In the genomic region with DNA sequence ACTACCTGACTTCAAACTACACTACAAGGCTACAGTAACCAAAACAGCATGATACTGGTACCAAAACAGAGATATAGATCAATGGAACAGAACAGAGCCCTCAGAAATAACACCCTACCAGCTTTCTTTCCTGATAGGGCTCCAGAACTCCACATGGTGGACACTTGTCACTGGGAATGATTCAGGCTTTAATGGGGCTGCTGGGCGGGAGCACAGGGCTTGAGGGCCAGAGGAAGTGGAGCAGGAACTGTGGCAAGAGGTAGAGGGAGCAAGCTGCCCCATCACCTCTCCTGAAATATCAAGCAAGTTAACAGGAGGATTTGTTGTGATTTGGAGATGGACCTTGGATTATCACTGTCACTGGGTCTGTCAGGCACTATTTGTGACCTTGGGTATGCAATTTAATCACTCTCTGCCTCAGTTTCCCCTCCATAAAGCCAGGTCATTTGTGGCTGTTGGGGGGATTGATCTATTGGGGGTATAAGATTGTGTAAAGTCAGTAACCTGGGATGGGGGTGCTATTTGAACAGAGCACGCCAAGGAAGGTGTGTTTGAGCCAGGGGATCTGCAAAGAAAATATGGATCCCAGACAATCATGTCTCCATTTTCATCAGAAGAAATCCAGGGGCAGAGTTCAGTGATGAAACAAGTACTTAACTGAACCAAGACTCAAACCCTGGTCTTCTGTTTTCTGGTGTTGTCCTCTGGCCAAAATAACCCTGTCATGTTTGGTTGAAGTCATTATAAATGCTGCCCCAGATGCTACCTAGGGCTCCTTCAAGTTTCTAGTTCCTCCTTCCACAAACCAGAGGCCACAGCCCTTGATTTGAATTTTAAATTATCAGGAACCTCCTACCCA, we compare ENCODE assay signal across 9 cellular contexts. TPM values are rescaled to one million over a fixed set of nuclear protein-coding genes. Genes with fewer than 3 reads are reported as not detected.
DNase-seq lines count a peak whose midpoint lies in the region; ATAC-seq lines count a peak whose summit lies in the region.
"Had no signal": no experiment of that assay in that cellular context is flagged by ENCODE, and none has a peak within 500 bp of the region (broad histone marks: within the 10 kb centered on the region; RNA-seq: fewer than 3 reads in every experiment).

No MANE protein-coding gene starts in this region.

- peaks cover 3 to 8% of the 10 kb centered on the region in 2 donors for H3K27me3 Mint-ChIP-seq in T-cell

- no peaks in the 10 kb centered on the region for H3K9me3 ChIP-seq in skeletal muscle satellite cell (replicated peaks; ENCODE audit: low read length)

- no peak overlapping the region for H3K4me3 Mint-ChIP-seq in T-cell

- peaks cover 0 to 4% (median 0%) of the 10 kb centered on the region in 3 donors for H3K9me3 Mint-ChIP-seq in T-cell

- no peaks in the 10 kb centered on the region for H3K36me3 Mint-ChIP-seq in T-cell

- no peaks in the 10 kb centered on the region for H3K27me3 ChIP-seq in skeletal muscle satellite cell (ENCODE audit: control insufficient read depth, insufficient read depth, low read length)

- DNase-seq in T-cell (no peak), GF-D8 (lab: John Stamatoyannopoulos, UW) (no peak), germinal center (ENCODE audit: low spot score) (no peak), SIG-M5 treated with dmso at 0.1 percent for 504 hours (lab: John Stamatoyannopoulos, UW; ENCODE audit: unreplicated experiment) (no peak)
- DNase-seq in stimulated activated CD4-positive, alpha-beta T cell treated with anti-CD3 and anti-CD28 coated beads, Interleukin-4, amount 100 ng/mL, for 4 hours, result no peak
- DNase-seq: activated naive CD4-positive, alpha-beta T cell had no signal

- peaks cover 15% of the 10 kb centered on the region for H3K4me1 ChIP-seq in skeletal muscle satellite cell (ENCODE audit: control insufficient read depth, insufficient read depth, low read length)

- no peak overlapping the region for H3K4me3 ChIP-seq in skeletal muscle satellite cell (ENCODE audit: low read length)

- peak overlapping the region; percentile 7 to 71 for H3K27ac Mint-ChIP-seq in T-cell

- CTCF ChIA-PET in T-cell (lab: Charles Lee), result interaction anchor here in 1 of 2 donors (1.2 kb wide), 1 partner anchor 96 kb away, joined by 3 read pairs; no protein-coding TSS in a partner anchor

- peaks cover 13 to 18% (median 16%) of the 10 kb centered on the region in 3 donors for H3K4me1 Mint-ChIP-seq in T-cell

- POLR2A ChIA-PET in T-cell (lab: Charles Lee), result no interaction called here

- peak overlapping the region; percentile 14 for H3K9ac ChIP-seq in skeletal muscle satellite cell (ENCODE audit: low read depth, low read length)

- peak; percentile 77 for ATAC-seq in GM19043 (IDR thresholded peaks at IDR 0.05; ENCODE audit: low read depth, unreplicated experiment)
- peak; percentile 82 for ATAC-seq in HG02852 (IDR thresholded peaks at IDR 0.05; ENCODE audit: unreplicated experiment)
- no peak for ATAC-seq in T-cell (replicated peaks in 1 of 4)

- peak overlapping the region; percentile 7 for H3K4me2 ChIP-seq in skeletal muscle satellite cell (ENCODE audit: low read length)

- no peaks in the 10 kb centered on the region for H3K36me3 ChIP-seq in skeletal muscle satellite cell (ENCODE audit: insufficient read depth, low read length)

RNA-seq across cellular contexts. Expression of a gene that starts 25.2 kb away (rescaled TPM):
- total RNA-seq in T-cell, result 10 to 100 TPM; 12.3 to 17.3 (median 16.5) TPM
- 6.3 and 7.4 TPM in 2 replicates for total RNA-seq in skeletal muscle satellite cell (2012; rRNA removed)

Comparison
In these comparisons a context has a peak if more than half of its experiments do, and no peak if none do; other contexts are left out.
1. ATAC-seq: peak in GM19043 (single experiment) and HG02852 (single experiment); none in T-cell (0 of 4).